ENCODE assay signal across 8 cellular contexts in genomic region chr3:142723968-142724681, GRCh38. TPM values are rescaled to one million over a fixed set of nuclear protein-coding genes. Genes with fewer than 3 reads are reported as not detected.
DNase-seq lines count a peak whose midpoint lies in the region; ATAC-seq and TF ChIP-seq lines count a peak whose summit lies in the region.

Gene TRPC1, plus strand, starts transcription at chr3:142724034. Its CDS starts 526 bp downstream, at chr3:142724560.

- H3K27ac ChIP-seq in HL-60 (replicated peaks) (no peak within 1 kb of the TSS), OCI-LY3 (ENCODE audit: low read length) (peak within 1 kb of the TSS; percentile 45), esophagus muscularis mucosa (replicated peaks in 1 of 4) (peak within 1 kb of the TSS; percentile 91 to 96 (median 93)), muscle layer of colon (ENCODE audit: low read depth, low read length) (peak within 1 kb of the TSS; percentile 80)

- peak; percentile 97 for ATAC-seq in GM19467 (IDR thresholded peaks at IDR 0.05; ENCODE audit: unreplicated experiment)

- H3K4me2 ChIP-seq in OCI-LY3 (ENCODE audit: low read length): peak within 1 kb of the TSS; percentile 94

- H2AFZ ChIP-seq in OCI-LY3 (ENCODE audit: low read depth, low read length): peak within 1 kb of the TSS; percentile 99

- DNase-seq in COLO829 (ENCODE audit: low spot score) (peak; percentile 89), HL-60 (ENCODE audit: low read depth in 1 of 2, low spot score in 1 of 2) (peak in 1 of 2 experiments; percentile 61), activated T-cell treated with anti-CD3 and anti-CD28 coated beads for 48 hours (ENCODE audit: low read depth) (peak; percentile 70), esophagus muscularis mucosa (ENCODE audit: extremely low spot score) (peak; percentile 95)
- DNase-seq in stimulated activated CD8-positive, alpha-beta memory T cell treated with anti-CD3 and anti-CD28 coated beads, Interleukin-7, amount 100 ng/mL, for 24 hours (ENCODE audit: low read depth): peak; percentile 29

- H3K4me1 ChIP-seq in OCI-LY3 (ENCODE audit: low read length) (peaks cover 7% of the 10 kb centered on the region), esophagus muscularis mucosa (peaks cover 0 to 24% (median 22%) of the 10 kb centered on the region in 4 donors), muscle layer of colon (ENCODE audit: insufficient read depth, low read length) (peaks cover 7% of the 10 kb centered on the region)

- H3K4me3 ChIP-seq in HL-60 (replicated peaks; ENCODE audit: insufficient read depth, low read length) (peak within 1 kb of the TSS; percentile 81), OCI-LY3 (ENCODE audit: low read length) (peak within 1 kb of the TSS; percentile 97), esophagus muscularis mucosa (peak within 1 kb of the TSS; percentile 76 to 95 (median 90)), muscle layer of colon (ENCODE audit: low read depth in 1 of 2, low read length in 2 of 2) (peak within 1 kb of the TSS; percentile 92 to 96)

- TF ChIP-seq CTCF in HL-60 (IDR thresholded peaks at IDR 0.05; ENCODE audit: insufficient read depth, low read length): no peak
- TF ChIP-seq CTCF in OCI-LY3 (IDR thresholded peaks at IDR 0.05; ENCODE audit: low read depth, low read length): no peak
- no peak for TF ChIP-seq CTCF in esophagus muscularis mucosa (IDR thresholded peaks at IDR 0.05)

- H3K36me3 ChIP-seq in OCI-LY3 (replicated peaks; ENCODE audit: low read depth, low read length) (no peaks in the 10 kb centered on the region), esophagus muscularis mucosa (no peaks in the 10 kb centered on the region), muscle layer of colon (ENCODE audit: insufficient read depth, low read length) (no peaks in the 10 kb centered on the region)

- intact Hi-C loops in esophagus muscularis mucosa (cut with DNase I): loop anchor here (5.0 kb wide), 1 partner anchor 127 kb away; the partner anchor contains the start of gene PLS1

- H3K9ac ChIP-seq in OCI-LY3 (ENCODE audit: low read length) (peak within 1 kb of the TSS; percentile 71), muscle layer of colon (ENCODE audit: low read length) (peak within 1 kb of the TSS; percentile 81)

- H3K27me3 ChIP-seq in HL-60 (ENCODE audit: insufficient read depth, poor library complexity, severe bottlenecking) (peaks cover 27% of the 10 kb centered on the region), OCI-LY3 (ENCODE audit: low read depth, low read length) (no peaks in the 10 kb centered on the region), esophagus muscularis mucosa (no peaks in the 10 kb centered on the region), muscle layer of colon (ENCODE audit: control insufficient read depth in 1 of 2, insufficient read depth in 2 of 2, low read length in 2 of 2) (no peaks in the 10 kb centered on the region)

- 0% methylated on average over 25 of the region's 73 CpGs for WGBS in esophagus muscularis mucosa

- H4K20me1 ChIP-seq in OCI-LY3 (ENCODE audit: insufficient read depth, low read length): no peaks in the 10 kb centered on the region

- peaks cover 5% of the 10 kb centered on the region; the same call in 1 of the 2 replicates for H3K79me2 ChIP-seq in OCI-LY3 (ENCODE audit: low read length)

- TF ChIP-seq POLR2A in esophagus muscularis mucosa (IDR thresholded peaks at IDR 0.05; ENCODE audit: low read depth): peak; percentile 55

- no peaks in the 10 kb centered on the region for H3K9me3 ChIP-seq in OCI-LY3 (ENCODE audit: insufficient read depth, low read length)
- no peaks in the 10 kb centered on the region for H3K9me3 ChIP-seq in esophagus muscularis mucosa
- no peaks in the 10 kb centered on the region for H3K9me3 ChIP-seq in muscle layer of colon (ENCODE audit: low read length)

- TF ChIP-seq EP300 in esophagus muscularis mucosa (IDR thresholded peaks at IDR 0.05): no peak

RNA-seq across cellular contexts. Expression of gene TRPC1, which starts in this region (rescaled TPM):
- 10 to 100 TPM; 19.5 to 31.1 (median 23.2) TPM for total RNA-seq in esophagus muscularis mucosa
